ENCODE assay signal across 22 cellular contexts in genomic region chr3:31391150-31391549, GRCh38.
DNase-seq lines count a peak whose midpoint lies in the region; ATAC-seq, FAIRE-seq and TF ChIP-seq lines count a peak whose summit lies in the region.
"Had no signal": no experiment of that assay in that cellular context is flagged by ENCODE, and none has a peak within 500 bp of the region (broad histone marks: within the 10 kb centered on the region; RNA-seq: fewer than 3 reads in every experiment).

No MANE protein-coding gene starts in this region.

- H3K4me1 Mint-ChIP-seq in WTC11 = peaks cover 25% of the 10 kb centered on the region
- peaks cover 3% of the 10 kb centered on the region for H3K4me1 Mint-ChIP-seq in activated T-helper 2 cell treated with anti-CD3 and anti-CD28 coated beads, Interferon-gamma antibody, Interleukin-2, Interleukin-4, amounts not matched to agents 10 μg/mL and 5 μg/mL and 100 μg/mL, durations not matched to agents 14 hours and 24 hours and 36 hours (ENCODE audit: low read depth)

- no peak for TF ChIP-seq CTCF in WTC11 (IDR thresholded peaks at IDR 0.05)

- peaks cover 16% of the 10 kb centered on the region for H3K9me3 Mint-ChIP-seq in WTC11
- H3K9me3 Mint-ChIP-seq in activated T-helper 2 cell treated with anti-CD3 and anti-CD28 coated beads, Interferon-gamma antibody, Interleukin-2, Interleukin-4, amounts not matched to agents 10 μg/mL and 5 μg/mL and 100 μg/mL, durations not matched to agents 14 hours and 24 hours and 36 hours = peaks cover 7% of the 10 kb centered on the region

- CTCF ChIA-PET in WTC11 (lab: Charles Lee) = interaction anchor here (0.8 to 1.2 kb wide), 5 partner anchors 48 to 181 kb away, joined by 3 read pairs; partner anchors contain the start of gene STT3B

- peaks cover 48% of the 10 kb centered on the region for H3K27me3 Mint-ChIP-seq in WTC11 (ENCODE audit: low read depth)
- peaks cover 5% of the 10 kb centered on the region for H3K27me3 Mint-ChIP-seq in activated T-helper 2 cell treated with anti-CD3 and anti-CD28 coated beads, Interferon-gamma antibody, Interleukin-2, Interleukin-4, amounts not matched to agents 10 μg/mL and 5 μg/mL and 100 μg/mL, durations not matched to agents 14 hours and 24 hours and 36 hours (ENCODE audit: low read depth)
- H3K27me3 Mint-ChIP-seq: brain had no signal

- FAIRE-seq in frontal cortex (lab: Jason Lieb, UNC) = no peak

- H3K27ac Mint-ChIP-seq in WTC11 = no peak overlapping the region
- no peak overlapping the region for H3K27ac Mint-ChIP-seq in activated T-helper 2 cell treated with anti-CD3 and anti-CD28 coated beads, Interferon-gamma antibody, Interleukin-2, Interleukin-4, amounts not matched to agents 10 μg/mL and 5 μg/mL and 100 μg/mL, durations not matched to agents 14 hours and 24 hours and 36 hours
- H3K27ac Mint-ChIP-seq: activated naive CD4-positive, alpha-beta T cell treated with anti-CD3 and anti-CD28 coated beads, Interleukin-2, amount 50 U/mL, for 72 hours had no signal

- peak; percentile 62 for DNase-seq in NCI-H82 (lab: John Stamatoyannopoulos, UW)
- no peak for DNase-seq in NCI-H82 treated with DMSO at 0.1 percent for 48 hours (lab: John Stamatoyannopoulos, UW; ENCODE audit: unreplicated experiment)
- DNase-seq in WTC11 (ENCODE audit: low spot score) = peak; percentile 21
- DNase-seq in activated T-helper 2 cell treated with anti-CD3 and anti-CD28 coated beads, Interferon-gamma antibody, Interleukin-2, Interleukin-4, amounts not matched to agents 10 μg/mL and 5 μg/mL and 100 μg/mL, durations not matched to agents 14 hours and 24 hours and 36 hours (ENCODE audit: low spot score) = no peak
- no peak for DNase-seq in frontal cortex (ENCODE audit: low spot score in 2 of 2)
- DNase-seq in DMS79 (lab: John Stamatoyannopoulos, UW) = no peak
- no peak for DNase-seq in retina
- DNase-seq: activated CD4-positive, alpha-beta T cell treated with anti-CD3 and anti-CD28 coated beads for 48 hours; activated T-cell treated with anti-CD3 and anti-CD28 coated beads for 4 hours; DND-41; dorsolateral prefrontal cortex; heart right ventricle; KBM-7; left cardiac atrium; NCI-H1092 treated with DMSO at 0.1 percent for 48 hours; NCI-H2171; Right ventricle myocardium superior; sigmoid colon had no signal

- POLR2A ChIA-PET in WTC11 (lab: Charles Lee) = no interaction called here

- peak; percentile 66 for ATAC-seq in HG02798 (IDR thresholded peaks at IDR 0.05; ENCODE audit: poor library complexity, unreplicated experiment)
- ATAC-seq in WTC11 = peak; percentile 94
- ATAC-seq: activated naive CD4-positive, alpha-beta T cell treated with anti-CD3 and anti-CD28 coated beads, Interleukin-2, amount 50 U/mL, for 72 hours; HCT116; heart right ventricle; left cardiac atrium had no signal

- H3K36me3 Mint-ChIP-seq in WTC11 = no peaks in the 10 kb centered on the region
- H3K36me3 Mint-ChIP-seq in activated T-helper 2 cell treated with anti-CD3 and anti-CD28 coated beads, Interferon-gamma antibody, Interleukin-2, Interleukin-4, amounts not matched to agents 10 μg/mL and 5 μg/mL and 100 μg/mL, durations not matched to agents 14 hours and 24 hours and 36 hours (ENCODE audit: low read depth) = no peaks in the 10 kb centered on the region
- H3K36me3 Mint-ChIP-seq: brain had no signal

- H3K4me3 Mint-ChIP-seq in WTC11 = no peak overlapping the region
- no peak overlapping the region for H3K4me3 Mint-ChIP-seq in activated T-helper 2 cell treated with anti-CD3 and anti-CD28 coated beads, Interferon-gamma antibody, Interleukin-2, Interleukin-4, amounts not matched to agents 10 μg/mL and 5 μg/mL and 100 μg/mL, durations not matched to agents 14 hours and 24 hours and 36 hours (ENCODE audit: low read depth)

- intact Hi-C loops in activated T-helper 2 cell treated with anti-CD3 and anti-CD28 coated beads, Interferon-gamma antibody, Interleukin-2, Interleukin-4, amounts not matched to agents 10 μg/mL and 5 μg/mL and 100 μg/mL, durations not matched to agents 14 hours and 24 hours and 36 hours (cut with micrococcal nuclease) = no loop called here

TF ChIP-seq in WTC11, 78 proteins besides CTCF, POLR2A, EP300 and RAD21:
- peak; percentile 57; the same call in 1 of the 2 replicates for TF ChIP-seq ZNF263 (CRISPR knock-in tag; IDR thresholded peaks at IDR 0.05; ENCODE audit: low read depth)
- no peak for TF ChIP-seq OVOL2 (CRISPR knock-in tag; IDR thresholded peaks at IDR 0.05; ENCODE audit: borderline replicate concordance)
- TF ChIP-seq NFYB (CRISPR knock-in tag; conservative IDR thresholded peaks at IDR 0.05; ENCODE audit: low read depth) = no peak
- TF ChIP-seq ZNF423 (CRISPR knock-in tag; IDR thresholded peaks at IDR 0.05) = peak; percentile 54

Comparison
In these comparisons a context has a peak if more than half of its experiments do, and no peak if none do; other contexts are left out.
1. DNase-seq: peak in NCI-H82 (single experiment) and WTC11 (single experiment); none in NCI-H82 treated with DMSO at 0.1 percent for 48 hours (single experiment), activated T-helper 2 cell treated with anti-CD3 and anti-CD28 coated beads, Interferon-gamma antibody, Interleukin-2, Interleukin-4, amounts not matched to agents 10 μg/mL and 5 μg/mL and 100 μg/mL, durations not matched to agents 14 hours and 24 hours and 36 hours (single experiment), frontal cortex (0 of 2), DMS79 (single experiment) and retina (single experiment).